In the genomic region with DNA sequence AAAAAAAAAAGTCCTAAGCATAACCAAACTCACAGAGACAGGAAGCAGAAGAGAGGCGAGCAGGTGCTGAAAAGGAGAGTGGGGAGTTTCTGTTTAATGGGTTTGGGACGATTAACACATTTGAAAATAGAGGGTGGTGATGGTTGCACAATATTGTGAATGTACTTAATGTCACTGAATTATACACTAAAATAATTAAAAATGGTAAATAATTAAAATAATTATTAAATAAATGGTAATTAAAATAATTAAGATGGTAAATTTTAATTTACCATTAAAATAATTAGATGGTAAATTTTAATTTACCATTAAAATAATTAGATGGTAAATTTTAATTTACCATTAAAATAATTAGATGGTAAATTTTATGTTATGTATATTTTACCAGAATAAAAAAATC, we compare ENCODE assay signal across 21 cellular contexts.
DNase-seq lines count a peak whose midpoint lies in the region; ATAC-seq and FAIRE-seq lines count a peak whose summit lies in the region.
"Had no signal": no experiment of that assay in that cellular context is flagged by ENCODE, and none has a peak within 500 bp of the region (broad histone marks: within the 10 kb centered on the region; RNA-seq: fewer than 3 reads in every experiment).

No MANE protein-coding gene starts in this region.

- peaks cover 0 to 2% of the 10 kb centered on the region in 2 donors for H3K36me3 Mint-ChIP-seq in activated T-cell treated with anti-CD3 and anti-CD28 coated beads, Interleukin-2, amount 50 U/mL, for 72 hours (ENCODE audit: insufficient read depth in 2 of 2)
- no peaks in the 10 kb centered on the region for H3K36me3 Mint-ChIP-seq in activated T-cell treated with anti-CD3 and anti-CD28 coated beads, Interleukin-2, amount 50 U/mL, for 24 hours (ENCODE audit: low read depth)

- no peak for DNase-seq in activated T-cell treated with anti-CD3 and anti-CD28 coated beads, Interleukin-2, amount 50 U/mL, for 72 hours
- DNase-seq in activated T-cell treated with anti-CD3 and anti-CD28 coated beads, Interleukin-2, amount 50 U/mL, for 24 hours = no peak
- DNase-seq in RCC 7860 (ENCODE audit: low spot score) = no peak
- no peak for DNase-seq in activated naive CD4-positive, alpha-beta T cell treated with anti-CD3 and anti-CD28 coated beads, Interleukin-2, amount 50 U/mL, for 16 hours
- DNase-seq: 8988T; Caco-2; CD4-positive, alpha-beta T cell; GF-D8; H7; NCI-H1105 treated with DMSO at 0.1 percent for 48 hours; NCI-H1694; NCI-H2107; NCI-H510A; NCI-H748 treated with DMSO at 0.1 percent for 48 hours; SHP77 had no signal

- FAIRE-seq in RCC 7860 (lab: Jason Lieb, UNC) (peak; percentile 28), colon (lab: Jason Lieb, UNC) (peak; percentile 78)
- FAIRE-seq: GM12892 had no signal

- no peaks in the 10 kb centered on the region for H3K9me3 Mint-ChIP-seq in activated T-cell treated with anti-CD3 and anti-CD28 coated beads, Interleukin-2, amount 50 U/mL, for 72 hours
- H3K9me3 Mint-ChIP-seq in activated T-cell treated with anti-CD3 and anti-CD28 coated beads, Interleukin-2, amount 50 U/mL, for 24 hours = no peaks in the 10 kb centered on the region
- H3K9me3 Mint-ChIP-seq: CD4-positive, alpha-beta T cell had no signal

- H3K4me1 Mint-ChIP-seq in activated T-cell treated with anti-CD3 and anti-CD28 coated beads, Interleukin-2, amount 50 U/mL, for 72 hours (ENCODE audit: low read depth) = no peaks in the 10 kb centered on the region
- H3K4me1 Mint-ChIP-seq in activated T-cell treated with anti-CD3 and anti-CD28 coated beads, Interleukin-2, amount 50 U/mL, for 24 hours (ENCODE audit: low read depth) = no peaks in the 10 kb centered on the region
- H3K4me1 Mint-ChIP-seq: B cell had no signal

- ATAC-seq in activated T-cell treated with anti-CD3 and anti-CD28 coated beads, Interleukin-2, amount 50 U/mL, for 72 hours (replicated peaks in 1 of 2) = no peak
- no peak for ATAC-seq in GM18502 (IDR thresholded peaks at IDR 0.05; ENCODE audit: poor library complexity, unreplicated experiment)
- no peak for ATAC-seq in GM19328 (IDR thresholded peaks at IDR 0.05; ENCODE audit: unreplicated experiment)
- ATAC-seq in GM19035 (IDR thresholded peaks at IDR 0.05; ENCODE audit: unreplicated experiment) = no peak

- no peaks in the 10 kb centered on the region for H3K27me3 Mint-ChIP-seq in activated T-cell treated with anti-CD3 and anti-CD28 coated beads, Interleukin-2, amount 50 U/mL, for 72 hours (ENCODE audit: low read depth)
- peaks cover 3% of the 10 kb centered on the region for H3K27me3 Mint-ChIP-seq in activated T-cell treated with anti-CD3 and anti-CD28 coated beads, Interleukin-2, amount 50 U/mL, for 24 hours
- H3K27me3 Mint-ChIP-seq: CD4-positive, alpha-beta T cell had no signal

- peak overlapping the region; percentile 72 for H3K27ac Mint-ChIP-seq in activated T-cell treated with anti-CD3 and anti-CD28 coated beads, Interleukin-2, amount 50 U/mL, for 72 hours
- H3K27ac Mint-ChIP-seq in activated T-cell treated with anti-CD3 and anti-CD28 coated beads, Interleukin-2, amount 50 U/mL, for 24 hours = no peak overlapping the region
- H3K27ac Mint-ChIP-seq: B cell; CD4-positive, alpha-beta T cell had no signal

- H3K4me3 Mint-ChIP-seq in activated T-cell treated with anti-CD3 and anti-CD28 coated beads, Interleukin-2, amount 50 U/mL, for 72 hours = no peak overlapping the region
- H3K4me3 Mint-ChIP-seq in activated T-cell treated with anti-CD3 and anti-CD28 coated beads, Interleukin-2, amount 50 U/mL, for 24 hours = no peak overlapping the region
- H3K4me3 Mint-ChIP-seq: B cell; CD4-positive, alpha-beta T cell had no signal
